ENCODE assay signal across 8 cellular contexts in genomic region chr1:43358746-43359693, GRCh38. TPM values are rescaled to one million over a fixed set of nuclear protein-coding genes. Genes with fewer than 3 reads are reported as not detected.
DNase-seq lines count a peak whose midpoint lies in the region; ATAC-seq, FAIRE-seq and TF ChIP-seq lines count a peak whose summit lies in the region.

Gene CDC20 (plus strand): TSS chr1:43358981. CDS start chr1:43359216, 235 bp downstream.

- TF ChIP-seq CTCF in left ventricle myocardium inferior (IDR thresholded peaks at IDR 0.05; ENCODE audit: borderline replicate concordance) (no peak), prostate gland (IDR thresholded peaks at IDR 0.05) (no peak)

- H3K36me3 Mint-ChIP-seq in T-helper 17 cell (ENCODE audit: low read depth), result peaks cover 6% of the 10 kb centered on the region

- no peaks in the 10 kb centered on the region for H3K27me3 ChIP-seq in left ventricle myocardium inferior (ENCODE audit: low read depth)
- no peaks in the 10 kb centered on the region for H3K27me3 ChIP-seq in prostate gland (replicated peaks; ENCODE audit: insufficient read depth)

- DNase-seq in NCI-H1694 treated with DMSO at 0.1 percent for 48 hours (lab: John Stamatoyannopoulos, UW), result peak; percentile 97
- DNase-seq in T-helper 17 cell, result peak; percentile 94 to 96 (median 95)
- DNase-seq in amygdala (lab: John Stamatoyannopoulos, UW), result peak; percentile 49 to 99 (median 94)
- DNase-seq in left ventricle myocardium inferior, result peak; percentile 99
- peak; percentile 98 for DNase-seq in prostate gland (ENCODE audit: low spot score)
- DNase-seq in urothelium cell line (ENCODE audit: low spot score), result peak; percentile 98

- H3K4me3 Mint-ChIP-seq in T-helper 17 cell, result peak within 1 kb of the TSS; percentile 93

- H3K4me1 ChIP-seq in left ventricle myocardium inferior (peaks cover 19% of the 10 kb centered on the region), prostate gland (replicated peaks) (peaks cover 5% of the 10 kb centered on the region)

- H3K9me3 ChIP-seq in T-helper 17 cell (ENCODE audit: control insufficient read depth, low read length, poor library complexity, severe bottlenecking), result no peaks in the 10 kb centered on the region
- H3K9me3 ChIP-seq in left ventricle myocardium inferior (replicated peaks), result no peaks in the 10 kb centered on the region
- H3K9me3 ChIP-seq in prostate gland, result no peaks in the 10 kb centered on the region

- H3K27me3 Mint-ChIP-seq in T-helper 17 cell, result no peaks in the 10 kb centered on the region

- peaks cover 33% of the 10 kb centered on the region for H3K36me3 ChIP-seq in left ventricle myocardium inferior
- peaks cover 0 to 9% of the 10 kb centered on the region in 2 donors for H3K36me3 ChIP-seq in prostate gland

- H3K27ac Mint-ChIP-seq in T-helper 17 cell, result peak within 1 kb of the TSS; percentile 82

- TF ChIP-seq POLR2A in GM15510 (IDR thresholded peaks at IDR 0.05; ENCODE audit: borderline replicate concordance, extremely low read depth, insufficient read length) (peak; percentile 69), prostate gland (IDR thresholded peaks at IDR 0.05) (peak; percentile 2)

- peak; percentile 95 for ATAC-seq in HG02885 (IDR thresholded peaks at IDR 0.05; ENCODE audit: poor library complexity, unreplicated experiment)
- peak; percentile 99 for ATAC-seq in T-helper 17 cell

- peaks cover 28% of the 10 kb centered on the region for H3K4me1 Mint-ChIP-seq in T-helper 17 cell

- H3K27ac ChIP-seq in left ventricle myocardium inferior (replicated peaks) (peak within 1 kb of the TSS; percentile 97), prostate gland (peak within 1 kb of the TSS; percentile 87 to 92)

- H3K4me3 ChIP-seq in left ventricle myocardium inferior, result peak within 1 kb of the TSS; percentile 76
- peak within 1 kb of the TSS; percentile 56 to 59 for H3K4me3 ChIP-seq in prostate gland

- intact Hi-C loops in left ventricle myocardium inferior (cut with micrococcal nuclease), result no loop called here
- intact Hi-C loops in prostate gland (cut with DNase I), result no loop called here

- WGBS in prostate gland, result 1% methylated on average over 55 of the region's 59 CpGs

- FAIRE-seq in urothelium cell line (lab: Jason Lieb, UNC), result peak; percentile 93

RNA-seq across cellular contexts. Expression of gene CDC20, which starts in this region (rescaled TPM):
- total RNA-seq in T-helper 17 cell (under 1 TPM; 0.65 to 0.97 TPM), left ventricle myocardium inferior (0.99 TPM), prostate gland (10 to 100 TPM in 1 of 2 donors, 1 to 10 TPM in 1; 2.2 to 14.9 TPM)

Comparison
In these comparisons a context has a peak if more than half of its experiments do, and no peak if none do; other contexts are left out.
1. Peak in every context shown above with its lines: DNase-seq, ATAC-seq, H3K4me3 ChIP-seq and H3K27ac ChIP-seq.
2. Peak in DNase-seq and ATAC-seq in T-helper 17 cell; RNA of the gene not detected or under 1 TPM.
3. Peak in DNase-seq, H3K4me3 ChIP-seq and H3K27ac ChIP-seq in left ventricle myocardium inferior; RNA of the gene not detected or under 1 TPM.